12 cellular contexts compared by ENCODE assay signal in genomic region chr2:201915446-201915845, GRCh38.
A peak's percentile ranks its signal among the peaks of the same experiment; 100 is the strongest.
DNase-seq lines count a peak whose midpoint lies in the region; ATAC-seq, FAIRE-seq and TF ChIP-seq lines count a peak whose summit lies in the region.
"Had no signal": no experiment of that assay in that cellular context is flagged by ENCODE, and none has a peak within 500 bp of the region (broad histone marks: within the 10 kb centered on the region; RNA-seq: fewer than 3 reads in every experiment).

No MANE protein-coding gene starts in this region.

- ATAC-seq in GM19025 (IDR thresholded peaks at IDR 0.05; ENCODE audit: low read depth, unreplicated experiment) (peak; percentile 60), HG02973 (IDR thresholded peaks at IDR 0.05; ENCODE audit: unreplicated experiment) (peak; percentile 77), GM21381 (IDR thresholded peaks at IDR 0.05; ENCODE audit: unreplicated experiment) (no peak)
- ATAC-seq in stimulated activated naive B cell treated with anti-CD40 and anti-IgM and Interleukin-4, amounts not matched to agents 10 μg/mL and 1 μg/mL and 100 μg/mL, for 72 hours (replicated peaks), result peak; percentile 95 to 96

- no peaks in the 10 kb centered on the region for H3K4me1 Mint-ChIP-seq in stimulated activated naive B cell treated with anti-CD40 and anti-IgM and Interleukin-4, amounts not matched to agents 10 μg/mL and 1 μg/mL and 100 μg/mL, for 72 hours

- TF ChIP-seq POLR2A in H54 (IDR thresholded peaks at IDR 0.05; ENCODE audit: low read depth, low read length), result no peak

- H3K36me3 Mint-ChIP-seq in stimulated activated naive B cell treated with anti-CD40 and anti-IgM and Interleukin-4, amounts not matched to agents 10 μg/mL and 1 μg/mL and 100 μg/mL, for 72 hours, result peaks cover 0 to 1% of the 10 kb centered on the region in 2 donors

- no peak overlapping the region for H3K4me3 Mint-ChIP-seq in stimulated activated naive B cell treated with anti-CD40 and anti-IgM and Interleukin-4, amounts not matched to agents 10 μg/mL and 1 μg/mL and 100 μg/mL, for 72 hours
- H3K4me3 Mint-ChIP-seq: IgD-negative memory B cell had no signal

- no peak for FAIRE-seq in H54 (lab: Jason Lieb, UNC)

- H3K27ac Mint-ChIP-seq in stimulated activated naive B cell treated with anti-CD40 and anti-IgM and Interleukin-4, amounts not matched to agents 10 μg/mL and 1 μg/mL and 100 μg/mL, for 72 hours, result no peak overlapping the region
- H3K27ac Mint-ChIP-seq: IgD-negative memory B cell had no signal

- peaks cover 0 to under 1% of the 10 kb centered on the region in 2 donors for H3K27me3 Mint-ChIP-seq in stimulated activated naive B cell treated with anti-CD40 and anti-IgM and Interleukin-4, amounts not matched to agents 10 μg/mL and 1 μg/mL and 100 μg/mL, for 72 hours
- H3K27me3 Mint-ChIP-seq: IgD-negative memory B cell had no signal

- H3K9me3 Mint-ChIP-seq in stimulated activated naive B cell treated with anti-CD40 and anti-IgM and Interleukin-4, amounts not matched to agents 10 μg/mL and 1 μg/mL and 100 μg/mL, for 72 hours, result no peaks in the 10 kb centered on the region
- H3K9me3 Mint-ChIP-seq: IgD-negative memory B cell had no signal

- peak; percentile 65 for DNase-seq in NOMO-1 treated with DMSO at 0.1 percent for 48 hours (lab: John Stamatoyannopoulos, UW; ENCODE audit: unreplicated experiment)
- DNase-seq in stimulated activated naive B cell treated with anti-CD40 and anti-IgM and Interleukin-4, amounts not matched to agents 10 μg/mL and 1 μg/mL and 100 μg/mL, for 72 hours, result no peak
- no peak for DNase-seq in H54 (ENCODE audit: insufficient read length, low spot score)
- no peak for DNase-seq in NCI-H345 (lab: John Stamatoyannopoulos, UW)
- DNase-seq: activated CD4-positive, alpha-beta T cell treated with anti-CD3 and anti-CD28 coated beads for 48 hours; caudate nucleus; NCI-H226; SJCRH30 had no signal
